In the genomic region with DNA sequence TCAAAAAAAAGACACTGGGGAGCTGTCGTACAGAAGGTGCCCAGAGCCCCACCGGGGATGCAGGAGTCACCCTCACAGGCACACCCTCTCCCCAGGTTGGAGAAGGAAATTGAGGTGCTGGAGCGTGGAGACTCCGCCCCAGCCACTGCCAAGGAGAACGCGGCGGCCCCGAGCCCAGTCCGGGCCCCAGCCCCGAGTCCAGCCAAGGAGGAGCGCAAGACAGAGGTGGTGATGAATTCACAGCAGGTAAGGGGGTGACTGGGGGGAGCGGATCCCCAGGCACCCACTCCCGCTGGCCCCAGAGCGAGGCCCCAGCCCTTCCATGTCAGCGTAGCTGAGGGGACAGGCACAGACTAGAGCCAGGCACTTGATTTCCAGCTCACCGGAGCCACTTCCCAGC, we compare ENCODE assay signal across 9 cellular contexts. TPM values are rescaled to one million over a fixed set of nuclear protein-coding genes. Genes with fewer than 3 reads are reported as not detected.
"Had no signal": no experiment of that assay in that cellular context is flagged by ENCODE, and none has a peak within 500 bp of the region (broad histone marks: within the 10 kb centered on the region; RNA-seq: fewer than 3 reads in every experiment).

No MANE protein-coding gene starts in this region.

- H3K4me3 Mint-ChIP-seq: GM23338, H9, HFFc6 had no signal

- H3K4me1 ChIP-seq: HAP-1 had no signal

- H3K27ac Mint-ChIP-seq: GM23338, H9, HFFc6 had no signal

- H3K27ac ChIP-seq: GM23248 had no signal

- H3K9me3 ChIP-seq: HAP-1 had no signal

- H3K4me3 ChIP-seq: GM23248, GM23338, HAP-1 had no signal

- H3K4me1 Mint-ChIP-seq: GM23338 had no signal

- H3K9me3 Mint-ChIP-seq: H9, HFFc6 had no signal

- DNase-seq: GM23248, GOT3, H9, HCEC 1CT, HFFc6 had no signal

- H3K4me2 ChIP-seq: GM23338 had no signal

- H3K9ac ChIP-seq: GM23248 had no signal

RNA-seq across cellular contexts. Expression of a gene that starts 19.9 kb away (rescaled TPM):
- total RNA-seq: GM23248, H4 had no signal

RNA-seq across cellular contexts. Expression of a gene that starts 35.7 kb away (rescaled TPM):
- total RNA-seq: GM23248, GM23338, H1, H4, H9, HFFc6 had no signal
